Comparison of ENCODE assay signal across 1 cellular context in genomic region chr7:112940314-112940732, GRCh38.
TF ChIP-seq lines count a peak whose summit lies in the region.

No MANE protein-coding gene starts in this region.

TF ChIP-seq in HEK293, 187 proteins besides CTCF, POLR2A, EP300 and RAD21 (continued from another document and continues in another):
- no peak for TF ChIP-seq ZNF362 (tag by site-specific recombination; IDR thresholded peaks at IDR 0.05)
- TF ChIP-seq ATF2 (tag by site-specific recombination; IDR thresholded peaks at IDR 0.05; ENCODE audit: low read depth) = 0 out of 2 replicates have a peak, but pooled peaks have one; percentile 5
- TF ChIP-seq ZNF416 (tag by site-specific recombination; IDR thresholded peaks at IDR 0.05) = no peak
- TF ChIP-seq ZNF518A (tag by site-specific recombination; conservative IDR thresholded peaks at IDR 0.05; ENCODE audit: low read depth) = no peak; the same call in 1 of the 2 replicates
- no peak for TF ChIP-seq ZFP37 (tag by site-specific recombination; IDR thresholded peaks at IDR 0.05)
- TF ChIP-seq PRDM10 (tag by site-specific recombination; IDR thresholded peaks at IDR 0.05) = peak; percentile 40; the same call in 1 of the 2 replicates
- no peak for TF ChIP-seq ZBTB44 (tag by site-specific recombination; IDR thresholded peaks at IDR 0.05)
- no peak for TF ChIP-seq BCL11A (tag by site-specific recombination; IDR thresholded peaks at IDR 0.05; ENCODE audit: low read depth)
- no peak for TF ChIP-seq SETDB1 (IDR thresholded peaks at IDR 0.05; ENCODE audit: insufficient read length, low read length)
- TF ChIP-seq ZNF549 (tag by site-specific recombination; IDR thresholded peaks at IDR 0.05) = no peak
- TF ChIP-seq ZBTB11 (tag by site-specific recombination; conservative IDR thresholded peaks at IDR 0.05; ENCODE audit: low read depth) = no peak
- TF ChIP-seq ZNF777 (tag by site-specific recombination; IDR thresholded peaks at IDR 0.05; ENCODE audit: borderline replicate concordance) = no peak
- no peak for TF ChIP-seq ZNF585B (tag by site-specific recombination; IDR thresholded peaks at IDR 0.05)
- no peak for TF ChIP-seq ZNF513 (tag by site-specific recombination; IDR thresholded peaks at IDR 0.05)
- TF ChIP-seq ZNF354C (tag by site-specific recombination; IDR thresholded peaks at IDR 0.05; ENCODE audit: borderline replicate concordance, low read depth) = no peak
- TF ChIP-seq ZNF394 (tag by site-specific recombination; IDR thresholded peaks at IDR 0.05; ENCODE audit: borderline replicate concordance) = no peak
- no peak for TF ChIP-seq ZNF202 (tag by site-specific recombination; IDR thresholded peaks at IDR 0.05; ENCODE audit: borderline replicate concordance)
- TF ChIP-seq ZBTB49 (tag by site-specific recombination; IDR thresholded peaks at IDR 0.05; ENCODE audit: low read depth) = no peak
- no peak for TF ChIP-seq ZNF621 (tag by site-specific recombination; IDR thresholded peaks at IDR 0.05)
- TF ChIP-seq ZSCAN30 (tag by site-specific recombination; IDR thresholded peaks at IDR 0.05) = no peak
- TF ChIP-seq REST (tag by site-specific recombination; IDR thresholded peaks at IDR 0.05) = no peak
- peak; percentile 19; the same call in 1 of the 2 replicates for TF ChIP-seq ZNF501 (tag by site-specific recombination; IDR thresholded peaks at IDR 0.05)
- no peak for TF ChIP-seq ZNF311 (tag by site-specific recombination; IDR thresholded peaks at IDR 0.05; ENCODE audit: borderline replicate concordance)
- no peak for TF ChIP-seq ZNF580 (tag by site-specific recombination; IDR thresholded peaks at IDR 0.05)
